In genomic region chr16:29862383-29862883, GRCh38 we compare ENCODE assay signal across 8 cellular contexts. TPM values are rescaled to one million over a fixed set of nuclear protein-coding genes. Genes with fewer than 3 reads are reported as not detected.
A peak's percentile ranks its signal among the peaks of the same experiment; 100 is the strongest.
DNase-seq lines count a peak whose midpoint lies in the region; ATAC-seq and TF ChIP-seq lines count a peak whose summit lies in the region.

No MANE protein-coding gene starts in this region.

- peaks cover 20% of the 10 kb centered on the region for H3K79me2 ChIP-seq in HCT116 (ENCODE audit: insufficient read depth, low read length)
- peaks cover 21% of the 10 kb centered on the region for H3K79me2 ChIP-seq in osteoblast (ENCODE audit: insufficient read depth, low read length)

- TF ChIP-seq CTCF in HCT116 (IDR thresholded peaks at IDR 0.05 in 2 of 3, conservative IDR thresholded peaks at IDR 0.05 in 1 of 3; ENCODE audit: borderline replicate concordance in 1 of 3, insufficient read depth in 1 of 3, low read depth in 2 of 3, low read length in 2 of 3) (0 out of 6 replicates have a peak, but pooled peaks of 1 of the 3 experiments have one; percentile 15), WERI-Rb-1 (IDR thresholded peaks at IDR 0.05; ENCODE audit: low read depth, low read length) (peak; percentile 13; the same call in 1 of the 2 replicates), osteoblast (IDR thresholded peaks at IDR 0.05; ENCODE audit: extremely low read depth, low read depth, low read length) (no peak)

- no peak for TF ChIP-seq POLR2A in HCT116 (IDR thresholded peaks at IDR 0.05; ENCODE audit: borderline replicate concordance, extremely low read depth, insufficient read depth, insufficient read length)

- peak overlapping the region; percentile 78 for H3K9ac ChIP-seq in HCT116 (ENCODE audit: low read length)

- H3K9me3 ChIP-seq in CD4-positive, alpha-beta memory T cell (ENCODE audit: control insufficient read depth in 1 of 2, low read length in 2 of 2) = no peaks in the 10 kb centered on the region
- H3K9me3 ChIP-seq in HCT116 (ENCODE audit: control insufficient read depth in 1 of 2, insufficient read depth in 1 of 2, low read depth in 1 of 2, low read length in 2 of 2) (no peaks in the 10 kb centered on the region), WERI-Rb-1 (ENCODE audit: severe bottlenecking) (no peaks in the 10 kb centered on the region), osteoblast (ENCODE audit: low read depth, low read length) (no peaks in the 10 kb centered on the region)

- no TSS peak for BruUV-seq in HCT116 (replicated peaks; lab: Mats Ljungman, UMichigan)

- H4K20me1 ChIP-seq in HCT116 (ENCODE audit: insufficient read depth) (no peaks in the 10 kb centered on the region), osteoblast (ENCODE audit: insufficient read depth, low read length) (peaks cover 6% of the 10 kb centered on the region)

- TF ChIP-seq RAD21 in HCT116 (IDR thresholded peaks at IDR 0.05; ENCODE audit: low read depth) = peak; percentile 32; the same call in 1 of the 2 replicates

- H3K4me1 Mint-ChIP-seq in CD4-positive, alpha-beta memory T cell = peaks cover 4 to 34% (median 19%) of the 10 kb centered on the region in 4 donors

- H2AFZ ChIP-seq in HCT116 (ENCODE audit: low read depth, low read length, poor library complexity, severe bottlenecking) = no peak overlapping the region
- H2AFZ ChIP-seq in osteoblast (ENCODE audit: low read length) = peak overlapping the region; percentile 97

- intact Hi-C loops in CD4-positive, alpha-beta memory T cell (cut with micrococcal nuclease) = loop anchor here (5.0 kb wide), 1 partner anchor 65 kb away; the partner anchor contains the start of gene KCTD13
- intact Hi-C loops in HCT116 (cut with micrococcal nuclease) = loop anchor here (5.0 kb wide), 1 partner anchor 45 kb away; the partner anchor contains the start of gene PAGR1

- POLR2A ChIA-PET in CD4-positive, alpha-beta memory T cell (lab: Charles Lee; ENCODE audit: partially characterized antibody) = interaction anchor here (0.6 to 3.0 kb wide), 10 partner anchors 42 to 173 kb away, joined by 3 to 18 read pairs (median 5); partner anchors contain the start of genes HIRIP3, INO80E, KCTD13 and KIF22
- POLR2A ChIA-PET in HCT116 (lab: Charles Lee) = interaction anchor here (1.3 kb wide), 1 partner anchor 157 kb away, joined by 3 read pairs; no protein-coding TSS in a partner anchor

- RAD21 ChIA-PET in HCT116 (lab: Charles Lee; ENCODE audit: low non-redundant PET in 1 of 2, low total read pairs in 2 of 2, uncharacterized antibody in 2 of 2, unreplicated experiment in 2 of 2) = no interaction called here

- H3K27ac ChIP-seq in CD4-positive, alpha-beta memory T cell (ENCODE audit: low read depth, low read length) = peak overlapping the region; percentile 89
- H3K27ac ChIP-seq in HCT116 (ENCODE audit: low read depth, low read length) (peak overlapping the region; percentile 80), WERI-Rb-1 (peak overlapping the region; percentile 99), osteoblast (ENCODE audit: low read depth, low read length) (peak overlapping the region; percentile 96)

- DNase-seq in CD4-positive, alpha-beta memory T cell = no peak
- DNase-seq in HCT116 (ENCODE audit: low read depth, low spot score) (no peak), WERI-Rb-1 (peak; percentile 40), glomerular visceral epithelial cell (ENCODE audit: extremely low spot score) (peak; percentile 17), osteoblast (ENCODE audit: insufficient read length, low spot score, missing footprints) (peak; percentile 42), NCI-H2081 treated with DMSO at 0.1 percent for 48 hours (lab: John Stamatoyannopoulos, UW) (no peak), NOMO-1 treated with dmso at 0.1 percent for 144 hours (lab: John Stamatoyannopoulos, UW; ENCODE audit: unreplicated experiment) (no peak)
- no peak for DNase-seq in stimulated activated CD4-positive, alpha-beta T cell treated with anti-CD3 and anti-CD28 coated beads, Interleukin-2, amount 100 ng/mL, for 48 hours

- H3K36me3 ChIP-seq in CD4-positive, alpha-beta memory T cell (ENCODE audit: insufficient read depth, low read length) = peaks cover 16% of the 10 kb centered on the region
- H3K36me3 ChIP-seq in HCT116 (ENCODE audit: control insufficient read depth in 1 of 2, insufficient read depth in 2 of 2, low read length in 2 of 2) = peaks cover 10 to 17% of the 10 kb centered on the region in 2 experiments
- peaks cover 23% of the 10 kb centered on the region for H3K36me3 ChIP-seq in WERI-Rb-1
- H3K36me3 ChIP-seq in osteoblast (ENCODE audit: insufficient read depth, low read length) = peaks cover 18% of the 10 kb centered on the region

- CTCF ChIA-PET in CD4-positive, alpha-beta memory T cell (lab: Charles Lee; ENCODE audit: partially characterized antibody) = interaction anchor here (1.4 to 1.8 kb wide), 3 partner anchors 14 to 162 kb away, joined by 3 to 9 read pairs (median 4); partner anchors contain the start of gene PAGR1
- CTCF ChIA-PET in HCT116 (lab: Charles Lee) = interaction anchor here (1.7 to 3.0 kb wide), 2 partner anchors 14 to 46 kb away, joined by 4 to 19 read pairs; no protein-coding TSS in a partner anchor

- 0 out of 2 replicates have a peak, but pooled peaks have one; percentile 1 for ATAC-seq in HCT116

- H3K4me3 Mint-ChIP-seq in CD4-positive, alpha-beta memory T cell = peak overlapping the region; percentile 84 to 99 (median 96)

- no peaks in the 10 kb centered on the region for H3K27me3 ChIP-seq in CD4-positive, alpha-beta memory T cell (ENCODE audit: insufficient read depth, low read length)
- H3K27me3 ChIP-seq in HCT116 (ENCODE audit: insufficient read depth, low read length) (no peaks in the 10 kb centered on the region), WERI-Rb-1 (ENCODE audit: insufficient read depth, low read depth, severe bottlenecking) (no peaks in the 10 kb centered on the region), osteoblast (ENCODE audit: insufficient read depth, low read length) (no peaks in the 10 kb centered on the region)

- H3K36me3 Mint-ChIP-seq in CD4-positive, alpha-beta memory T cell = peaks cover 17 to 30% of the 10 kb centered on the region in 2 donors

- peaks cover 0 to 2% (median 0%) of the 10 kb centered on the region in 8 donors for H3K9me3 Mint-ChIP-seq in CD4-positive, alpha-beta memory T cell

- H3K27ac Mint-ChIP-seq in CD4-positive, alpha-beta memory T cell = peak overlapping the region; percentile 73 to 96 (median 93)

- no peaks in the 10 kb centered on the region for H3K27me3 Mint-ChIP-seq in CD4-positive, alpha-beta memory T cell

- H3K4me1 ChIP-seq in CD4-positive, alpha-beta memory T cell (ENCODE audit: insufficient read depth, low read length) = peaks cover 22% of the 10 kb centered on the region
- peaks cover 0 to 15% of the 10 kb centered on the region in 2 experiments; a peak in 3 of 4 replicates for H3K4me1 ChIP-seq in HCT116 (ENCODE audit: control insufficient read depth in 1 of 2, insufficient read depth in 2 of 2, low read length in 2 of 2)
- peaks cover 21% of the 10 kb centered on the region for H3K4me1 ChIP-seq in osteoblast (ENCODE audit: insufficient read depth, low read length)

- H3K9me2 ChIP-seq in HCT116 (ENCODE audit: insufficient read depth) = no peaks in the 10 kb centered on the region

- peak overlapping the region; percentile 77 for H3K4me2 ChIP-seq in HCT116 (ENCODE audit: low read length)
- peak overlapping the region; percentile 83 for H3K4me2 ChIP-seq in osteoblast (ENCODE audit: insufficient read depth, low read length)

- H3K4me3 ChIP-seq in CD4-positive, alpha-beta memory T cell (ENCODE audit: low read length in 2 of 2) = peak overlapping the region; percentile 69 to 83
- H3K4me3 ChIP-seq in HCT116 (replicated peaks in 1 of 2; ENCODE audit: low read depth in 1 of 2, low read length in 2 of 2) = peak overlapping the region; percentile 85 to 89
- peak overlapping the region; percentile 67 for H3K4me3 ChIP-seq in WERI-Rb-1 (ENCODE audit: low read depth, low read length)
- peak overlapping the region; percentile 93 for H3K4me3 ChIP-seq in osteoblast (ENCODE audit: insufficient read depth, low read length)

TF ChIP-seq in HCT116, 20 proteins besides CTCF, POLR2A, EP300 and RAD21:
- no peak for TF ChIP-seq ZFX (IDR thresholded peaks at IDR 0.05)
- TF ChIP-seq EGR1 (IDR thresholded peaks at IDR 0.05; ENCODE audit: low read depth) = no peak

RNA-seq across cellular contexts. Expression of gene CDIPT, which starts 0.6 kb away (rescaled TPM):
- 10 to 100 TPM; 76.2 to 79.8 TPM for total RNA-seq in CD4-positive, alpha-beta memory T cell
- 100 to 1,000 TPM in 1 of 2 donors, 10 to 100 TPM in 1; 87.2 to 123 TPM for polyA plus RNA-seq in CD4-positive, alpha-beta memory T cell
- total RNA-seq in HCT116 (2021; ENCODE audit: unreplicated experiment) (58.3 TPM), osteoblast (105 and 107 TPM in 2 replicates)
- polyA plus RNA-seq in HCT116 (2012) = 65.6 and 70.5 TPM in 2 replicates

RNA-seq across cellular contexts. Expression of gene SEZ6L2, which starts 36.9 kb away (rescaled TPM):
- under 1 TPM in 1 of 2 experiments, not detected in 1; 0.70 TPM for total RNA-seq in CD4-positive, alpha-beta memory T cell
- not detected for polyA plus RNA-seq in CD4-positive, alpha-beta memory T cell
- total RNA-seq in HCT116 (2021; ENCODE audit: unreplicated experiment) (49.3 TPM), osteoblast (1.5 and 2.9 TPM in 2 replicates)
- 62.9 and 68.9 TPM in 2 replicates for polyA plus RNA-seq in HCT116 (2012)

RNA-seq across cellular contexts. Expression of gene ASPHD1, which starts 37.9 kb away (rescaled TPM):
- total RNA-seq in CD4-positive, alpha-beta memory T cell = not detected
- not detected for polyA plus RNA-seq in CD4-positive, alpha-beta memory T cell
- total RNA-seq in HCT116 (2021; ENCODE audit: unreplicated experiment) (18.4 TPM), osteoblast (0.88 and 1.8 TPM in 2 replicates)
- polyA plus RNA-seq in HCT116 (2012) = 15.2 and 15.5 TPM in 2 replicates

RNA-seq across cellular contexts. Expression of gene MVP, which starts 42.2 kb away (rescaled TPM):
- total RNA-seq in CD4-positive, alpha-beta memory T cell = 100 to 1,000 TPM; 145 to 146 TPM
- polyA plus RNA-seq in CD4-positive, alpha-beta memory T cell = 100 to 1,000 TPM; 172 to 187 TPM
- total RNA-seq in HCT116 (2021; ENCODE audit: unreplicated experiment) = 75.1 TPM
- 89.5 and 100 TPM in 2 replicates for polyA plus RNA-seq in HCT116 (2012)
- total RNA-seq in osteoblast = 273 and 274 TPM in 2 replicates

RNA-seq across cellular contexts. Expression of gene PAGR1, which starts 46.5 kb away (rescaled TPM):
- 10 to 100 TPM; 43.7 to 44.9 TPM for total RNA-seq in CD4-positive, alpha-beta memory T cell
- polyA plus RNA-seq in CD4-positive, alpha-beta memory T cell = 10 to 100 TPM; 46.0 to 51.1 TPM
- total RNA-seq in HCT116 (2021; ENCODE audit: unreplicated experiment) (28.9 TPM), osteoblast (16.8 and 19.9 TPM in 2 replicates)
- polyA plus RNA-seq in HCT116 (2012) = 20.0 and 26.5 TPM in 2 replicates

Comparison
In these comparisons a context has a peak if more than half of its experiments do, and no peak if none do; other contexts are left out.
1. DNase-seq: peak in WERI-Rb-1 (single experiment), glomerular visceral epithelial cell (single experiment) and osteoblast (single experiment); none in CD4-positive, alpha-beta memory T cell (0 of 5), HCT116 (single experiment), stimulated activated CD4-positive, alpha-beta T cell treated with anti-CD3 and anti-CD28 coated beads, Interleukin-2, amount 100 ng/mL, for 48 hours (0 of 2), NCI-H2081 treated with DMSO at 0.1 percent for 48 hours (single experiment) and NOMO-1 treated with dmso at 0.1 percent for 144 hours (single experiment).
2. RNA of gene SEZ6L2, which starts 36.9 kb away (total RNA-seq): 49.3 TPM in HCT116 (single experiment); 1.5 to 2.9 TPM in osteoblast and 0.70 TPM in CD4-positive, alpha-beta memory T cell; every median in the first group is over 10 times any median in the second.
3. Peak in every context shown above with its lines, with median percentiles within 50 percentile points of each other: H3K27ac ChIP-seq and H3K4me3 ChIP-seq.